Comparison of ENCODE assay signal across 10 cellular contexts in genomic region chr11:36300651-36301050, GRCh38. TPM values are rescaled to one million over a fixed set of nuclear protein-coding genes. Genes with fewer than 3 reads are reported as not detected.
DNase-seq lines count a peak whose midpoint lies in the region; ATAC-seq and TF ChIP-seq lines count a peak whose summit lies in the region.
"Had no signal": no experiment of that assay in that cellular context is flagged by ENCODE, and none has a peak within 500 bp of the region (broad histone marks: within the 10 kb centered on the region; RNA-seq: fewer than 3 reads in every experiment).

No MANE protein-coding gene starts in this region.

- H3K4me1 ChIP-seq in left lung: peaks cover 0 to 9% of the 10 kb centered on the region in 2 donors
- H3K4me1 ChIP-seq in upper lobe of right lung: peaks cover 3% of the 10 kb centered on the region
- 0 out of 2 replicates have a peak, but pooled peaks cover 9% of the 10 kb centered on the region for H3K4me1 ChIP-seq in PC-9 (replicated peaks; ENCODE audit: insufficient read depth)

- H3F3A ChIP-seq in PC-9 (ENCODE audit: insufficient read depth, low read depth): no peaks in the 10 kb centered on the region

- no peaks in the 10 kb centered on the region for H3K79me2 ChIP-seq in PC-9 (ENCODE audit: low read depth)

- no peaks in the 10 kb centered on the region for H3K9me2 ChIP-seq in PC-9 (ENCODE audit: insufficient read depth)

- H3K27me3 ChIP-seq in left lung: no peaks in the 10 kb centered on the region
- no peaks in the 10 kb centered on the region for H3K27me3 ChIP-seq in upper lobe of right lung
- no peaks in the 10 kb centered on the region for H3K27me3 ChIP-seq in PC-9 (ENCODE audit: insufficient read depth, low read depth)

- no peak overlapping the region for H3K4me2 ChIP-seq in PC-9

- intact Hi-C loops in left lung (cut with DNase I) (loop anchor here in 1 of 2 donors (5.0 kb wide), 1 partner anchor 192 kb away; no protein-coding TSS in a partner anchor), upper lobe of right lung (cut with DNase I) (no loop called here), PC-9 (cut with micrococcal nuclease; ENCODE audit: unreplicated experiment) (no loop called here)

- H3K36me3 ChIP-seq in left lung (no peaks in the 10 kb centered on the region), upper lobe of right lung (no peaks in the 10 kb centered on the region), PC-9 (ENCODE audit: low read depth) (no peaks in the 10 kb centered on the region)

- BruUV-seq in PC-9 (replicated peaks; lab: Mats Ljungman, UMichigan): no TSS peak

- ATAC-seq in left lung (peak; percentile 82), upper lobe of right lung (peak; percentile 70), HG03378 (IDR thresholded peaks at IDR 0.05; ENCODE audit: unreplicated experiment) (no peak)

- no peak overlapping the region for H3K4me3 ChIP-seq in left lung
- H3K4me3 ChIP-seq in upper lobe of right lung: no peak overlapping the region
- H3K4me3 ChIP-seq in PC-9: no peak overlapping the region

- H4K20me1 ChIP-seq in PC-9 (ENCODE audit: insufficient read depth): no peaks in the 10 kb centered on the region

- CTCF ChIA-PET in PC-9 (lab: Charles Lee): no interaction called here

- H2AFZ ChIP-seq in PC-9: no peak overlapping the region

- TF ChIP-seq CTCF in left lung (IDR thresholded peaks at IDR 0.05): no peak
- no peak for TF ChIP-seq CTCF in upper lobe of right lung (IDR thresholded peaks at IDR 0.05)
- no peak for TF ChIP-seq CTCF in PC-9 (conservative IDR thresholded peaks at IDR 0.05)

- H3K9me3 ChIP-seq in left lung: no peaks in the 10 kb centered on the region
- no peaks in the 10 kb centered on the region for H3K9me3 ChIP-seq in upper lobe of right lung
- H3K9me3 ChIP-seq in PC-9 (ENCODE audit: insufficient read depth, low read depth): no peaks in the 10 kb centered on the region

- H3K27ac ChIP-seq in cingulate gyrus (ENCODE audit: low read depth, low read length) (peak overlapping the region; percentile 67), left lung (no peak overlapping the region), upper lobe of right lung (no peak overlapping the region), PC-9 (no peak overlapping the region)
- H3K27ac ChIP-seq: 22Rv1 had no signal

- POLR2A ChIA-PET in PC-9 (lab: Charles Lee; ENCODE audit: unreplicated experiment): no interaction called here

- DNase-seq in NCI-H2227 (lab: John Stamatoyannopoulos, UW; ENCODE audit: unreplicated experiment) (peak; percentile 6), NCI-H2227 treated with DMSO at 0.1 percent for 48 hours (lab: John Stamatoyannopoulos, UW) (no peak), left lung (peak; percentile 53 to 73), upper lobe of right lung (peak; percentile 69), HK-2 (ENCODE audit: unreplicated experiment) (no peak), PC-9 (no peak)
- DNase-seq: GF-D8 had no signal

RNA-seq across cellular contexts. Expression of gene PRR5L, which starts 4.6 kb away (rescaled TPM):
- total RNA-seq in left lung (10 to 100 TPM; 22.2 to 27.0 TPM), upper lobe of right lung (24.5 TPM), PC-9 (2021) (4.9 and 5.1 TPM in 2 replicates)

RNA-seq across cellular contexts. Expression of gene COMMD9, which starts 11.4 kb away (rescaled TPM):
- total RNA-seq in left lung (10 to 100 TPM; 76.0 to 87.2 TPM), upper lobe of right lung (74.5 TPM), PC-9 (2021) (56.5 and 77.5 TPM in 2 replicates)

Comparison
In these comparisons a context has a peak if more than half of its experiments do, and no peak if none do; other contexts are left out.
1. DNase-seq: peak in NCI-H2227 (single experiment), left lung (2 of 2) and upper lobe of right lung (single experiment); none in NCI-H2227 treated with DMSO at 0.1 percent for 48 hours (single experiment), HK-2 (single experiment) and PC-9 (0 of 2).